In the genomic region with DNA sequence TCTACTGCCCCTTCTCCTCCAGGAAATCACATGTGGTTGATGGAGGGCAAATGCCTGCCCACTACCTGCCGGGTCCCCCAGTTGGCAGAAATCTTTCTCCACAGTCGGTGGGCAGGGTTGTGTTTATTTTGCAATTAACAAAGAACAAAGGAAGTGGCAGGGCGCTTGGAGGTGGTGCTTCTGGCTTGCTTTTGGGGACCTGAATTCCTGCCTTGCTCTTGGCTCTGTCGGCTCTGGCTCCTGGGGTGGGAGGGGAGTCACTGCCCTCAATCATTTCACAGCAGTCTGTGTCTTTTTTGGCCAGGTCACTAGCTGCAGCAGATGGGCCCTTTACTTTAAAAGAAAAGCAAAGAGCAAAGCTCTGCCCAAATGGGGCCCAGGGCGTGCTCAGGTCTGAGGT, we compare ENCODE assay signal across 1 cellular context.
TF ChIP-seq lines count a peak whose summit lies in the region.

No MANE protein-coding gene starts in this region.

TF ChIP-seq in GM23338, 12 proteins besides CTCF, POLR2A, EP300 and RAD21 (continued from another document):
- TF ChIP-seq, protein P1, sequence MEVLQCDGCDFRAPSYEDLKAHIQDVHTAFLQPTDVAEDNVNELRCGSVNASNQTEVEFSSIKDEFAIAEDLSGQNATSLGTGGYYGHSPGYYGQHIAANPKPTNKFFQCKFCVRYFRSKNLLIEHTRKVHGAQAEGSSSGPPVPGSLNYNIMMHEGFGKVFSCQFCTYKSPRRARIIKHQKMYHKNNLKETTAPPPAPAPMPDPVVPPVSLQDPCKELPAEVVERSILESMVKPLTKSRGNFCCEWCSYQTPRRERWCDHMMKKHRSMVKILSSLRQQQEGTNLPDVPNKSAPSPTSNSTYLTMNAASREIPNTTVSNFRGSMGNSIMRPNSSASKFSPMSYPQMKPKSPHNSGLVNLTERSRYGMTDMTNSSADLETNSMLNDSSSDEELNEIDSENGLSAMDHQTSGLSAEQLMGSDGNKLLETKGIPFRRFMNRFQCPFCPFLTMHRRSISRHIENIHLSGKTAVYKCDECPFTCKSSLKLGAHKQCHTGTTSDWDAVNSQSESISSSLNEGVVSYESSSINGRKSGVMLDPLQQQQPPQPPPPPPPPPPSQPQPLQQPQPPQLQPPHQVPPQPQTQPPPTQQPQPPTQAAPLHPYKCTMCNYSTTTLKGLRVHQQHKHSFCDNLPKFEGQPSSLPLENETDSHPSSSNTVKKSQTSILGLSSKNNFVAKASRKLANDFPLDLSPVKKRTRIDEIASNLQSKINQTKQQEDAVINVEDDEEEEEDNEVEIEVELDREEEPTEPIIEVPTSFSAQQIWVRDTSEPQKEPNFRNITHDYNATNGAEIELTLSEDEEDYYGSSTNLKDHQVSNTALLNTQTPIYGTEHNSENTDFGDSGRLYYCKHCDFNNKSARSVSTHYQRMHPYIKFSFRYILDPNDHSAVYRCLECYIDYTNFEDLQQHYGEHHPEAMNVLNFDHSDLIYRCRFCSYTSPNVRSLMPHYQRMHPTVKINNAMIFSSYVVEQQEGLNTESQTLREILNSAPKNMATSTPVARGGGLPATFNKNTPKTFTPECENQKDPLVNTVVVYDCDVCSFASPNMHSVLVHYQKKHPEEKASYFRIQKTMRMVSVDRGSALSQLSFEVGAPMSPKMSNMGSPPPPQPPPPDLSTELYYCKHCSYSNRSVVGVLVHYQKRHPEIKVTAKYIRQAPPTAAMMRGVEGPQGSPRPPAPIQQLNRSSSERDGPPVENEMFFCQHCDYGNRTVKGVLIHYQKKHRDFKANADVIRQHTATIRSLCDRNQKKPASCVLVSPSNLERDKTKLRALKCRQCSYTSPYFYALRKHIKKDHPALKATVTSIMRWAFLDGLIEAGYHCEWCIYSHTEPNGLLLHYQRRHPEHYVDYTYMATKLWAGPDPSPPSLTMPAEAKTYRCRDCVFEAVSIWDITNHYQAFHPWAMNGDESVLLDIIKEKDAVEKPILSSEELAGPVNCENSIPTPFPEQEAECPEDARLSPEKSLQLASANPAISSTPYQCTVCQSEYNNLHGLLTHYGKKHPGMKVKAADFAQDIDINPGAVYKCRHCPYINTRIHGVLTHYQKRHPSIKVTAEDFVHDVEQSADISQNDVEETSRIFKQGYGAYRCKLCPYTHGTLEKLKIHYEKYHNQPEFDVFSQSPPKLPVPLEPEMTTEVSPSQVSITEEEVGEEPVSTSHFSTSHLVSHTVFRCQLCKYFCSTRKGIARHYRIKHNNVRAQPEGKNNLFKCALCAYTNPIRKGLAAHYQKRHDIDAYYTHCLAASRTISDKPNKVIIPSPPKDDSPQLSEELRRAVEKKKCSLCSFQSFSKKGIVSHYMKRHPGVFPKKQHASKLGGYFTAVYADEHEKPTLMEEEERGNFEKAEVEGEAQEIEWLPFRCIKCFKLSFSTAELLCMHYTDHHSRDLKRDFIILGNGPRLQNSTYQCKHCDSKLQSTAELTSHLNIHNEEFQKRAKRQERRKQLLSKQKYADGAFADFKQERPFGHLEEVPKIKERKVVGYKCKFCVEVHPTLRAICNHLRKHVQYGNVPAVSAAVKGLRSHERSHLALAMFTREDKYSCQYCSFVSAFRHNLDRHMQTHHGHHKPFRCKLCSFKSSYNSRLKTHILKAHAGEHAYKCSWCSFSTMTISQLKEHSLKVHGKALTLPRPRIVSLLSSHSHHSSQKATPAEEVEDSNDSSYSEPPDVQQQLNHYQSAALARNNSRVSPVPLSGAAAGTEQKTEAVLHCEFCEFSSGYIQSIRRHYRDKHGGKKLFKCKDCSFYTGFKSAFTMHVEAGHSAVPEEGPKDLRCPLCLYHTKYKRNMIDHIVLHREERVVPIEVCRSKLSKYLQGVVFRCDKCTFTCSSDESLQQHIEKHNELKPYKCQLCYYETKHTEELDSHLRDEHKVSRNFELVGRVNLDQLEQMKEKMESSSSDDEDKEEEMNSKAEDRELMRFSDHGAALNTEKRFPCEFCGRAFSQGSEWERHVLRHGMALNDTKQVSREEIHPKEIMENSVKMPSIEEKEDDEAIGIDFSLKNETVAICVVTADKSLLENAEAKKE (CRISPR knock-in tag; IDR thresholded peaks at IDR 0.05): no peak
- TF ChIP-seq NANOG (IDR thresholded peaks at IDR 0.05; ENCODE audit: borderline replicate concordance) (no peak), EZH2phosphoT487 (IDR thresholded peaks at IDR 0.05; ENCODE audit: unreplicated experiment) (no peak)
